ENCODE assay signal across 22 cellular contexts in the genomic region with DNA sequence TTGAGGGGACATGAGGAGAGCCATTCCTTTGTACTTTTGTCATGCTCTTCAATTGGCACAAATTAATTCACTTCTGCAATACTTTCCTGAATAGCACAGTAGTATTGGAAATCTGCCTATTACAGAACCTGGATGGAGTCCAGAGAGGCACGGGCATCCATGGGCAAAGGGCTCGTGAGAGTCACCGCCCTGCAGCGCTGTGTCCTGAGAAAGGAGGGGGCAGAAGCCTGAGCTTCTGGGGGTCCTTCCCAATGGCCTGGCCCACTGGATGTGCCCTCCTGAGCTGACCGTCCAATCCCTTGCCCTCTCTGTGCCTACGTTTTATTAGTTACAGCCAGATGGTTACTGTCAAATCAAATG. TPM values are rescaled to one million over a fixed set of nuclear protein-coding genes. Genes with fewer than 3 reads are reported as not detected.
DNase-seq lines count a peak whose midpoint lies in the region; ATAC-seq, FAIRE-seq and TF ChIP-seq lines count a peak whose summit lies in the region.
"Had no signal": no experiment of that assay in that cellular context is flagged by ENCODE, and none has a peak within 500 bp of the region (broad histone marks: within the 10 kb centered on the region; RNA-seq: fewer than 3 reads in every experiment).

No MANE protein-coding gene starts in this region.

- H3K9ac ChIP-seq in mesendoderm (ENCODE audit: low read length) = no peak overlapping the region

- no peak for TF ChIP-seq CTCF in foreskin fibroblast (IDR thresholded peaks at IDR 0.05; ENCODE audit: low read depth, low read length)
- no peak for TF ChIP-seq CTCF in sigmoid colon (IDR thresholded peaks at IDR 0.05)

- H2BK15ac ChIP-seq in mesendoderm (replicated peaks; ENCODE audit: low read depth) = no peak overlapping the region

- no peak for TF ChIP-seq EP300 in sigmoid colon (IDR thresholded peaks at IDR 0.05)

- H3K4ac ChIP-seq in mesendoderm (ENCODE audit: low read depth, low read length) = no peak overlapping the region

- H3K18ac ChIP-seq in mesendoderm (ENCODE audit: low read length) = no peak overlapping the region

- FAIRE-seq in HTR-8/SVneo (lab: Jason Lieb, UNC) = peak; percentile 65
- FAIRE-seq: A204.1, D721Med, G401.6, GM12891, GM19239 had no signal

- no peak overlapping the region for H3K4me2 ChIP-seq in mesendoderm (ENCODE audit: low read length)

- H2AK5ac ChIP-seq in mesendoderm (ENCODE audit: low read length) = no peak overlapping the region

- peak; percentile 30 for DNase-seq in D341Med (ENCODE audit: low spot score)
- no peak for DNase-seq in HTR-8/SVneo (ENCODE audit: insufficient read length, low spot score)
- peak; percentile 73 for DNase-seq in left lobe of liver (ENCODE audit: low spot score)
- DNase-seq in mesendoderm = no peak
- DNase-seq in putamen (ENCODE audit: low spot score) = no peak
- DNase-seq in foreskin fibroblast = no peak
- no peak for DNase-seq in sigmoid colon
- DNase-seq: ACHN; BE2C; C1 segment of cervical spinal cord; CD4-positive, CD25-positive, alpha-beta regulatory T cell; CD8-positive, alpha-beta memory T cell; COR-L47; IMR-90 had no signal

- H3K4me1 ChIP-seq in mesendoderm (ENCODE audit: control insufficient read depth, low read depth, low read length) (no peaks in the 10 kb centered on the region), sigmoid colon (no peaks in the 10 kb centered on the region)
- H3K4me1 ChIP-seq: BE2C, HAP-1 had no signal

- H3K4me3 ChIP-seq in mesendoderm (ENCODE audit: low read length) = no peak overlapping the region
- no peak overlapping the region for H3K4me3 ChIP-seq in foreskin fibroblast (ENCODE audit: low read depth in 1 of 2, low read length in 2 of 2)
- H3K4me3 ChIP-seq in sigmoid colon = no peak overlapping the region
- H3K4me3 ChIP-seq: HAP-1 had no signal

- WGBS in mesendoderm (ENCODE audit: extremely low coverage, insufficient coverage, low lambda C conversion rate) = no CpG with 5 or more reads among the region's 6 CpGs
- 31 to 68% methylated on average over 6 of the region's 6 CpGs for WGBS in sigmoid colon, 2 donors

- no peak overlapping the region for H2BK5ac ChIP-seq in mesendoderm (ENCODE audit: low read length)

- H3K27ac ChIP-seq in mesendoderm (ENCODE audit: low read depth, low read length) = no peak overlapping the region
- H3K27ac ChIP-seq in sigmoid colon = no peak overlapping the region

- intact Hi-C loops in sigmoid colon (cut with DNase I) = no loop called here

- H2BK120ac ChIP-seq in mesendoderm (ENCODE audit: low read depth, low read length) = no peak overlapping the region

- peak; percentile 32 for ATAC-seq in left lobe of liver

- no peak overlapping the region for H3K56ac ChIP-seq in mesendoderm (ENCODE audit: low read length)

- no peak for TF ChIP-seq POLR2A in sigmoid colon (IDR thresholded peaks at IDR 0.05)

- no peaks in the 10 kb centered on the region for H3K9me3 ChIP-seq in sigmoid colon
- H3K9me3 ChIP-seq: BE2C, HAP-1 had no signal

- H3K79me1 ChIP-seq in mesendoderm (ENCODE audit: low read length) = no peaks in the 10 kb centered on the region

- no peak overlapping the region for H4K5ac ChIP-seq in mesendoderm (ENCODE audit: low read length)

- H3K79me2 ChIP-seq in mesendoderm (ENCODE audit: control insufficient read depth, insufficient read depth, low read length) = no peaks in the 10 kb centered on the region

- H3K36me3 ChIP-seq in mesendoderm (ENCODE audit: control insufficient read depth, insufficient read depth, low read length) = no peaks in the 10 kb centered on the region
- H3K36me3 ChIP-seq in sigmoid colon = no peaks in the 10 kb centered on the region
- H3K36me3 ChIP-seq: BE2C, HAP-1 had no signal

- H3K27me3 ChIP-seq in mesendoderm (ENCODE audit: insufficient read depth, low read length, poor library complexity) (no peaks in the 10 kb centered on the region), sigmoid colon (no peaks in the 10 kb centered on the region)

- H4K8ac ChIP-seq in mesendoderm (ENCODE audit: low read depth, low read length) = no peak overlapping the region

- peak overlapping the region; percentile 17 for H3K23ac ChIP-seq in mesendoderm (ENCODE audit: low read length)

RNA-seq across cellular contexts. Expression of gene G6PC1, which starts 3.5 kb away (rescaled TPM):
- total RNA-seq in left lobe of liver (440 TPM), sigmoid colon (not detected)
- not detected for polyA plus RNA-seq in mesendoderm (2013, experiment 1 of 2)
- not detected for polyA plus RNA-seq in mesendoderm (2013, experiment 2 of 2)
- under 1 TPM in 1 of 3 donors, not detected in 2; 0.23 TPM for polyA plus RNA-seq in sigmoid colon
- total RNA-seq: CD4-positive, CD25-positive, alpha-beta regulatory T cell; CD8-positive, alpha-beta memory T cell; H4; HT-29; IMR-90 had no signal
- polyA plus RNA-seq: CD4-positive, CD25-positive, alpha-beta regulatory T cell; CD8-positive, alpha-beta memory T cell; IMR-90 had no signal

RNA-seq across cellular contexts. Expression of gene AOC3, which starts 53.1 kb away (rescaled TPM):
- total RNA-seq in left lobe of liver = 8.6 TPM
- 0.56 TPM for polyA plus RNA-seq in mesendoderm (2013, experiment 1 of 2)
- 0.66 TPM for polyA plus RNA-seq in mesendoderm (2013, experiment 2 of 2)
- total RNA-seq in sigmoid colon = 100 to 1,000 TPM in 2 of 4 donors, 10 to 100 TPM in 2; 58.1 to 227 (median 107) TPM
- 10 to 100 TPM in 1 of 3 donors, 1 to 10 TPM in 2; 3.5 to 32.7 (median 5.4) TPM for polyA plus RNA-seq in sigmoid colon
- total RNA-seq: IMR-90 had no signal
- polyA plus RNA-seq: CD4-positive, CD25-positive, alpha-beta regulatory T cell; CD8-positive, alpha-beta memory T cell had no signal

RNA-seq across cellular contexts. Expression of gene AOC2, which starts 59.7 kb away (rescaled TPM):
- total RNA-seq in left lobe of liver = 2.6 TPM
- polyA plus RNA-seq in mesendoderm (2013, experiment 1 of 2) = 1.0 TPM
- polyA plus RNA-seq in mesendoderm (2013, experiment 2 of 2) = 1.0 TPM
- 1 to 10 TPM; 1.2 to 2.1 (median 1.4) TPM for total RNA-seq in sigmoid colon
- polyA plus RNA-seq in sigmoid colon = 1 to 10 TPM in 1 of 3 donors, not detected in 2; 1.2 TPM

Comparison
In these comparisons a context has a peak if more than half of its experiments do, and no peak if none do; other contexts are left out.
1. DNase-seq: peak in D341Med (single experiment) and left lobe of liver (single experiment); none in HTR-8/SVneo (single experiment), mesendoderm (single experiment), putamen (single experiment), foreskin fibroblast (0 of 2) and sigmoid colon (single experiment).
2. RNA of gene G6PC1, which starts 3.5 kb away (total RNA-seq): 440 TPM in left lobe of liver (single experiment); not detected in sigmoid colon; every median in the first group is over 100 times any median in the second.